ENCODE assay signal across 20 cellular contexts in the genomic region with DNA sequence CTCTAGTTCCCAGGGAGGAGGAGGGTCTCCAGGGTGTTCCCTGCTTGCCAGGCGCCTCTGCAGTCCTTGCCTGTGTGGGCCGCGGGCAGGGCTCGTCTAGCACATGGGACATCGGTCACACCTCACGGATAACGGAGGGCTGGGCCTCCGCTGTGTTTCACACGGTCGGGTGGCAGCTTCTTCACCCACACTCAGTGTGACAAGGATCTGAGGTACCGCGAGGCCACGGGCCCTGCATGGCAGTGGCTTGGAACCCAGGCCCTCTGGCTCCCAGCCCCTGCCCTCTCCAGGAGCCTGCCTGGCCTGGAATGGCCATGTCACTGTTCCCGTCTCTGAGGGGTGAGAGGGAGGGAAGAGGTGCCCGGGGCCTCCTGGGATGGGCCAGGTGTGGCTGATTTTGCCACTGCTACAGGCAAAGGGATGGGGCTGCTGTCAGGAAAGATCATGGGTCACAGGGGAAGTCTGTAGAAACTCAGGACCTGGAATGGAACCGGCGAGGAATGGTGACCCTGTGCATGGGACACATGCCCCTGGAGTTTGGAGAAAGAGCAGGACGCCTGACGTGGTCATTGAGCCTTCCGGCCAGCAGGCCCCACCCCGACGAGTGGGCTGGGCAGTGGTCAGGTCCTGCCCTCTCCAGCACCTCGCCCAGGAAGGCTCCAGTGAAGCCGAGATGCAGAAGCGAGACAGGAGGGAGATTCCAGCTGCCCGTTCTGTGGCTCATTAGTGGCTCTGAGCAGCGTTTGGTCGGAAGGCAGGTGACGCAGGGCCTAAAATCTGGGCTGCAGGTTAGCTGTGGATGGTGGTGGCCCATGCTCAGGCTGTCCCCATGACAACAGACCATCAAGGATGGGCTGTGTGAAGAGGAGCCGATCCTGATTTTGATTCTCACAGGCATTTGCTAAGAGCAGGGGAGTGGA.
A peak's percentile ranks its signal among the peaks of the same experiment; 100 is the strongest.
DNase-seq lines count a peak whose midpoint lies in the region; ATAC-seq, FAIRE-seq and TF ChIP-seq lines count a peak whose summit lies in the region.
"Had no signal": no experiment of that assay in that cellular context is flagged by ENCODE, and none has a peak within 500 bp of the region (broad histone marks: within the 10 kb centered on the region; RNA-seq: fewer than 3 reads in every experiment).

No MANE protein-coding gene starts in this region.

- H3K27me3 ChIP-seq in A673 (replicated peaks; ENCODE audit: insufficient read depth, low read depth, low read length, poor library complexity) (no peaks in the 10 kb centered on the region), WERI-Rb-1 (ENCODE audit: insufficient read depth, low read depth, severe bottlenecking) (no peaks in the 10 kb centered on the region), pancreas (no peaks in the 10 kb centered on the region)
- H3K27me3 ChIP-seq: suprapubic skin had no signal

- 69 to 82% methylated on average over 30 of the region's 30 CpGs for WGBS in pancreas, 2 donors

- H3K27ac ChIP-seq in A673 (ENCODE audit: low read depth, low read length, poor library complexity, severe bottlenecking) (peak overlapping the region; percentile 62), WERI-Rb-1 (peak overlapping the region; percentile 87), pancreas (peak overlapping the region in 2 of 4 donors; percentile 17 to 69)
- H3K27ac ChIP-seq: suprapubic skin had no signal

- H3K36me3 ChIP-seq in A673 (ENCODE audit: insufficient read depth, low read length, poor library complexity, severe bottlenecking) (no peaks in the 10 kb centered on the region), WERI-Rb-1 (peaks cover 11% of the 10 kb centered on the region), pancreas (no peaks in the 10 kb centered on the region)
- H3K36me3 ChIP-seq: suprapubic skin had no signal

- H3K9me3 ChIP-seq in A673 (ENCODE audit: low read depth, low read length, poor library complexity, severe bottlenecking) (peaks cover 11% of the 10 kb centered on the region), WERI-Rb-1 (ENCODE audit: severe bottlenecking) (peaks cover 4% of the 10 kb centered on the region), pancreas (no peaks in the 10 kb centered on the region)

- DNase-seq in A673 (ENCODE audit: low spot score) (no peak), WERI-Rb-1 (no peak), left lobe of liver (ENCODE audit: low spot score) (peak; percentile 72), pancreas (peak in 1 of 6 donors; percentile 73), GM10248 (ENCODE audit: extremely low spot score) (no peak), NAMALWA (ENCODE audit: low spot score) (no peak), NCI-H1930 (lab: John Stamatoyannopoulos, UW) (no peak)
- no peak for DNase-seq in activated naive CD4-positive, alpha-beta T cell treated with Interleukin-2 at 50 U/mL for 16 hours
- DNase-seq: activated CD4-positive, alpha-beta memory T cell treated with anti-CD3 and anti-CD28 coated beads, Interleukin-2, amount 10 ng/mL, durations not matched to agents 7 days and 5 days; amygdala; MM.1S; NCI-H2029; NCI-H526; stimulated activated CD4-positive, alpha-beta T cell treated with anti-CD3 and anti-CD28 coated beads, Interleukin-12 subunit alpha, Interleukin-12 subunit beta, amount 100 ng/mL, for 4 hours had no signal

- H3K4me3 ChIP-seq in A673 (ENCODE audit: low read depth, low read length, poor library complexity, severe bottlenecking) (no peak overlapping the region), WERI-Rb-1 (ENCODE audit: low read depth, low read length) (no peak overlapping the region), pancreas (no peak overlapping the region)
- H3K4me3 ChIP-seq: A549, coronary artery, suprapubic skin had no signal

- CTCF ChIA-PET in A673 (lab: Charles Lee) (no interaction called here), GM10248 (lab: Yijun Ruan, JAX) (interaction anchor here (1.1 to 4.0 kb wide), 6 partner anchors 8 to 80 kb away, joined by 3 to 12 read pairs (median 6); no protein-coding TSS in a partner anchor)

- no peak for TF ChIP-seq CTCF in A673 (conservative IDR thresholded peaks at IDR 0.05; ENCODE audit: low read depth, low read length)
- TF ChIP-seq CTCF in WERI-Rb-1 (IDR thresholded peaks at IDR 0.05; ENCODE audit: low read depth, low read length): no peak
- TF ChIP-seq CTCF in pancreas (IDR thresholded peaks at IDR 0.05): no peak
- TF ChIP-seq CTCF in GM10248 (IDR thresholded peaks at IDR 0.05; ENCODE audit: control extremely low read depth, extremely low read depth, low read depth, missing control alignments): no peak

- H3K4me1 ChIP-seq in A673 (ENCODE audit: insufficient read depth, low read length, poor library complexity, severe bottlenecking) (peaks cover 8% of the 10 kb centered on the region), pancreas (peaks cover 0 to 20% (median 19%) of the 10 kb centered on the region in 3 donors)
- H3K4me1 ChIP-seq: A549 had no signal

- BruUV-seq in A673 (replicated peaks; lab: Mats Ljungman, UMichigan): no TSS peak

- POLR2A ChIA-PET in A673 (lab: Charles Lee; ENCODE audit: low non-redundant PET): no interaction called here
- POLR2A ChIA-PET in GM10248 (lab: Yijun Ruan, JAX): no interaction called here

- intact Hi-C loops in A673 (cut with micrococcal nuclease; ENCODE audit: unreplicated experiment): no loop called here
- intact Hi-C loops in pancreas (cut with DNase I): no loop called here

- ATAC-seq in left lobe of liver (peak; percentile 47), pancreas (peak in 3 of 4 donors; percentile 6 to 14 (median 8))
- ATAC-seq: A549; activated T-helper 17 cell treated with anti-CD3 and anti-CD28 coated beads, Interleukin-2, amount 50 U/mL, for 72 hours; Panc1 had no signal

- no peak for FAIRE-seq in pancreas (lab: Jason Lieb, UNC)
- FAIRE-seq: A549, TTC549 had no signal
